Comparison of ENCODE assay signal across 1 cellular context in genomic region chr4:1881709-1882108, GRCh38.
TF ChIP-seq lines count a peak whose summit lies in the region.

No MANE protein-coding gene starts in this region.

TF ChIP-seq in IMR-90, 13 proteins besides CTCF, POLR2A, EP300 and RAD21:
- TF ChIP-seq CEBPB (IDR thresholded peaks at IDR 0.05; ENCODE audit: low read depth, low read length) (no peak), MXI1 (IDR thresholded peaks at IDR 0.05; ENCODE audit: borderline replicate concordance, low read depth, low read length) (no peak), SMC3 (IDR thresholded peaks at IDR 0.05; ENCODE audit: low read depth, low read length) (no peak), MAFK (IDR thresholded peaks at IDR 0.05; ENCODE audit: low read depth, low read length) (no peak), USF2 (IDR thresholded peaks at IDR 0.05; ENCODE audit: low read depth, low read length) (no peak), NFE2L2 (IDR thresholded peaks at IDR 0.05; ENCODE audit: low read depth, low read length) (no peak), RFX5 (IDR thresholded peaks at IDR 0.05; ENCODE audit: low read depth, low read length) (no peak), BHLHE40 (IDR thresholded peaks at IDR 0.05; ENCODE audit: low read depth, low read length) (no peak), FOS (IDR thresholded peaks at IDR 0.05; ENCODE audit: low read depth, low read length) (no peak), MAZ (IDR thresholded peaks at IDR 0.05; ENCODE audit: borderline replicate concordance, low read depth, low read length) (no peak), CHD1 (IDR thresholded peaks at IDR 0.05; ENCODE audit: low read depth, low read length) (no peak), RCOR1 (IDR thresholded peaks at IDR 0.05; ENCODE audit: insufficient replicate concordance, low read length) (no peak), ELK1 (IDR thresholded peaks at IDR 0.05; ENCODE audit: borderline replicate concordance, low read depth, low read length) (no peak)
